In the genomic region with DNA sequence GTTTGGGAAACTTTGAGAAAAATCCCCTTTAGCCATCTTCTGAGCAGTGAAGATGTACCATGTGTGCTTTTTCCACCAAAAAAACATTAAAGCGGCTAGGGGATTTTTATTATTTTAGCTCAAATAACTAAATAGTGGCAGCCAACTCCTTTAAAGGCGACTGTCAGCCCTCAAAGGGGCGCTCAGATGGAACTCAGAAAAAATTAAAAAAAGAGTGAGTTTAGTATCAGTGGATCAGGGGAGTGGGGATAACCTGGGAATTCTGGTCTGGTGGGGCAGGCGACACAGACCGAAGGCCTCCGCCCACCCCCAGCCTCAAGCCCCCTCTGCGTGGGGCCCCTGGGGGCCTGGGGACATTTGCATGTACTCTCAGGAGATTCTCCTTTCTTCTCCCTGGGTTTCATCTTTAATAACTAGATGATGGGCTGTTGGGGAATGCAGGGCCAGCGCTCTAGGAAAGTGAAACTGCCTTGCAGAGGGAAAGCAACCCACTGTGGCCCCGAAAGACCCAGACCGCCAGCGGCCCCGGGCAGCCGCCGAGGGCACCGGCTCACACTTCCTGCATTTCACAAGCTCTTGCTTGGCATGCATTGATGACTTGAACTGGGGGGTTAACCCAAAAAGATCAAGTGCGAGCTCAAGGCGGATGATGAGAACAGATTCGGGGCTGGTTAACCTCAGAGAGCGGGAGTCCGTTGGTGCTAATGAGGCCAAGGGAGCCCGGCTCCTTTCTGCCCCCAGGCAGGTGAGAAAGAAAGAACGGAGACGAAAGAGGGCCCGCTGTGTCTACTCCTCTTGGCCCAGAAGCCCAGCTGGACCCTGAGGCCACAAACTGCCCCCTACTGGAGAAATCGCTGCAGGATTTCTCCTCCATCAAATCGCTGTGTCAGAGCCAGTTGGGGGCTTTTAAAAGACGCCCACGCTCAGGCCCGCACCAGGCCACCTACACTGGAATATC, we compare ENCODE assay signal across 8 cellular contexts. TPM values are rescaled to one million over a fixed set of nuclear protein-coding genes. Genes with fewer than 3 reads are reported as not detected.
DNase-seq lines count a peak whose midpoint lies in the region; ATAC-seq and TF ChIP-seq lines count a peak whose summit lies in the region.

No MANE protein-coding gene starts in this region.

- H3K27ac ChIP-seq in breast epithelium (peak overlapping the region in 1 of 2 donors; percentile 40), esophagus (ENCODE audit: low read depth in 2 of 2, low read length in 1 of 2) (peak overlapping the region in 1 of 2 donors; percentile 18), rectal smooth muscle tissue (ENCODE audit: low read depth, low read length) (no peak overlapping the region)

- H3K36me3 ChIP-seq in breast epithelium (no peaks in the 10 kb centered on the region), esophagus (ENCODE audit: control insufficient read depth in 2 of 2, insufficient read depth in 2 of 2, low read length in 1 of 2) (no peaks in the 10 kb centered on the region), rectal smooth muscle tissue (ENCODE audit: control insufficient read depth, insufficient read depth, low read length) (no peaks in the 10 kb centered on the region)

- POLR2A ChIA-PET in MCF 10A (lab: Yijun Ruan, JAX), result interaction anchor here (1.3 kb wide), 1 partner anchor 45 kb away, joined by 3 read pairs; no protein-coding TSS in a partner anchor
- POLR2A ChIA-PET in activated B cell treated with CpG ODN at 0.5 μM for 24 hours (lab: Charles Lee), result interaction anchor here (0.6 to 12.3 kb wide), 26 partner anchors 9 to 378 kb away, joined by 3 to 356 read pairs (median 6); partner anchors contain the start of genes BATF, ERG28, JDP2 and TTLL5

- H3K36me3 Mint-ChIP-seq in MCF 10A (ENCODE audit: insufficient read depth, unreplicated experiment), result peaks cover 6% of the 10 kb centered on the region
- H3K36me3 Mint-ChIP-seq in activated B cell treated with CpG ODN at 0.5 μM for 24 hours (ENCODE audit: low read depth), result peaks cover 15% of the 10 kb centered on the region

- CTCF ChIA-PET in MCF 10A (lab: Yijun Ruan, JAX), result interaction anchor here (0.6 to 1.0 kb wide), 2 partner anchors 46 to 134 kb away, joined by 3 read pairs; no protein-coding TSS in a partner anchor
- CTCF ChIA-PET in activated B cell treated with CpG ODN at 0.5 μM for 24 hours (lab: Charles Lee), result interaction anchor here (0.6 to 3.6 kb wide), 19 partner anchors 10 to 375 kb away, joined by 3 to 37 read pairs (median 6); partner anchors contain the start of gene FLVCR2

- no peaks in the 10 kb centered on the region for H3K27me3 ChIP-seq in breast epithelium
- no peaks in the 10 kb centered on the region for H3K27me3 ChIP-seq in esophagus (ENCODE audit: control insufficient read depth in 1 of 2, insufficient read depth in 2 of 2, low read length in 2 of 2)
- H3K27me3 ChIP-seq in rectal smooth muscle tissue (ENCODE audit: control insufficient read depth, insufficient read depth, low read length), result no peaks in the 10 kb centered on the region

- intact Hi-C loops in breast epithelium (cut with DNase I; ENCODE audit: low total_unique reads) (no loop called here), MCF 10A (cut with micrococcal nuclease) (no loop called here), activated B cell treated with CpG ODN at 0.5 μM for 24 hours (cut with micrococcal nuclease) (loop anchor here (1.0 to 10.0 kb wide), 12 partner anchors 8 to 1610 kb away; partner anchors contain the start of genes FLVCR2 and TTLL5)

- H3K9me3 Mint-ChIP-seq in MCF 10A (ENCODE audit: unreplicated experiment), result peaks cover 16% of the 10 kb centered on the region
- peaks cover 2% of the 10 kb centered on the region for H3K9me3 Mint-ChIP-seq in activated B cell treated with CpG ODN at 0.5 μM for 24 hours

- peak overlapping the region; percentile 38 to 62 (median 54) for H3K4me3 ChIP-seq in breast epithelium
- peak overlapping the region; percentile 3 to 4 for H3K4me3 ChIP-seq in esophagus (ENCODE audit: low read depth in 1 of 2, low read length in 2 of 2)
- H3K4me3 ChIP-seq in rectal smooth muscle tissue (ENCODE audit: low read length), result peak overlapping the region; percentile 64

- TF ChIP-seq CTCF in breast epithelium (IDR thresholded peaks at IDR 0.05) (peak in 1 of 3 donors; percentile 24), MCF 10A (IDR thresholded peaks at IDR 0.05; ENCODE audit: unreplicated experiment) (no peak), activated B cell treated with CpG ODN at 0.5 μM for 24 hours (IDR thresholded peaks at IDR 0.05) (no peak)

- H3K27me3 Mint-ChIP-seq in MCF 10A (ENCODE audit: insufficient read depth, unreplicated experiment) (no peaks in the 10 kb centered on the region), activated B cell treated with CpG ODN at 0.5 μM for 24 hours (no peaks in the 10 kb centered on the region)

- H3K4me1 Mint-ChIP-seq in MCF 10A (ENCODE audit: insufficient read depth, unreplicated experiment) (no peaks in the 10 kb centered on the region), activated B cell treated with CpG ODN at 0.5 μM for 24 hours (peaks cover 69% of the 10 kb centered on the region)

- DNase-seq in breast epithelium (ENCODE audit: low spot score in 2 of 2), result no peak
- no peak for DNase-seq in MCF 10A (ENCODE audit: unreplicated experiment)
- peak; percentile 61 for DNase-seq in activated B cell treated with CpG ODN at 0.5 μM for 24 hours
- no peak for DNase-seq in effector CD8-positive, alpha-beta T cell (lab: John Stamatoyannopoulos, UW)

- no peak for TF ChIP-seq POLR2A in breast epithelium (IDR thresholded peaks at IDR 0.05)

- no peak overlapping the region for H3K4me3 Mint-ChIP-seq in MCF 10A (ENCODE audit: unreplicated experiment)
- peak overlapping the region; percentile 87 for H3K4me3 Mint-ChIP-seq in activated B cell treated with CpG ODN at 0.5 μM for 24 hours

- no peaks in the 10 kb centered on the region for H3K4me1 ChIP-seq in breast epithelium
- H3K4me1 ChIP-seq in esophagus (ENCODE audit: control insufficient read depth in 2 of 2, insufficient read depth in 2 of 2, low read length in 1 of 2), result no peaks in the 10 kb centered on the region
- H3K4me1 ChIP-seq in rectal smooth muscle tissue (ENCODE audit: control insufficient read depth, insufficient read depth, low read length), result no peaks in the 10 kb centered on the region

- H3K27ac Mint-ChIP-seq in MCF 10A (ENCODE audit: low read depth, unreplicated experiment) (no peak overlapping the region), activated B cell treated with CpG ODN at 0.5 μM for 24 hours (peak overlapping the region; percentile 99)

- 40 to 43% methylated on average over 29 of the region's 29 CpGs for WGBS in esophagus, 2 donors

- ATAC-seq in HG03095 (IDR thresholded peaks at IDR 0.05; ENCODE audit: unreplicated experiment), result peak; percentile 37
- ATAC-seq in activated B cell treated with CpG ODN at 0.5 μM for 24 hours (ENCODE audit: low read depth), result peak; percentile 56
- no peak for ATAC-seq in HG03442 (IDR thresholded peaks at IDR 0.05; ENCODE audit: unreplicated experiment)

- H3K9me3 ChIP-seq in breast epithelium, result peaks cover 4 to 20% of the 10 kb centered on the region in 2 donors
- H3K9me3 ChIP-seq in esophagus (ENCODE audit: control insufficient read depth in 2 of 2, insufficient read depth in 1 of 2, low read depth in 1 of 2, low read length in 1 of 2), result no peaks in the 10 kb centered on the region

- H3K9ac ChIP-seq in rectal smooth muscle tissue (ENCODE audit: low read length), result no peak overlapping the region

- no TSS peak for BruUV-seq in MCF 10A (replicated peaks; lab: Mats Ljungman, UMichigan)

RNA-seq across cellular contexts. Expression of gene BATF, which starts 7.3 kb away (rescaled TPM):
- total RNA-seq in breast epithelium, result 10 to 100 TPM; 15.7 to 43.6 (median 34.7) TPM
- total RNA-seq in MCF 10A (2022), result not detected in 2 replicates
- total RNA-seq in activated B cell treated with CpG ODN at 0.5 μM for 24 hours, result 160 and 171 TPM in 2 replicates
- polyA plus RNA-seq in esophagus, result 1 to 10 TPM; 1.8 to 2.0 TPM

Comparison
In these comparisons a context has a peak if more than half of its experiments do, and no peak if none do; other contexts are left out.
1. RNA of gene BATF, which starts 7.3 kb away (total RNA-seq): 160 to 171 TPM in activated B cell treated with CpG ODN at 0.5 μM for 24 hours and 15.7 to 43.6 TPM in breast epithelium; not detected in MCF 10A; every median in the first group is over 10 times any median in the second.
2. H3K4me3 ChIP-seq: peak in every context shown above with its lines; median percentile 64 in rectal smooth muscle tissue; 54 in breast epithelium; 4 in esophagus.